Comparison of ENCODE assay signal across 2 cellular contexts in genomic region chr16:66974156-66974931, GRCh38. TPM values are rescaled to one million over a fixed set of nuclear protein-coding genes. Genes with fewer than 3 reads are reported as not detected.
"Had no signal": no experiment of that assay in that cellular context is flagged by ENCODE, and none has a peak within 500 bp of the region (broad histone marks: within the 10 kb centered on the region; RNA-seq: fewer than 3 reads in every experiment).

No MANE protein-coding gene starts in this region.

RNA-seq across cellular contexts. Expression of gene CES3, which starts 13.3 kb away (rescaled TPM):
- total RNA-seq: endothelial cell of umbilical vein, lung microvascular endothelial cell had no signal
